ENCODE assay signal across 10 cellular contexts in genomic region chr4:77599378-77599777, GRCh38. TPM values are rescaled to one million over a fixed set of nuclear protein-coding genes. Genes with fewer than 3 reads are reported as not detected.
A peak's percentile ranks its signal among the peaks of the same experiment; 100 is the strongest.
DNase-seq lines count a peak whose midpoint lies in the region; ATAC-seq and TF ChIP-seq lines count a peak whose summit lies in the region.
"Had no signal": no experiment of that assay in that cellular context is flagged by ENCODE, and none has a peak within 500 bp of the region (broad histone marks: within the 10 kb centered on the region; RNA-seq: fewer than 3 reads in every experiment).

No MANE protein-coding gene starts in this region.

- no peak overlapping the region for H3K27ac Mint-ChIP-seq in HFFc6
- H3K27ac Mint-ChIP-seq: T-cell had no signal

- H3K4me3 Mint-ChIP-seq in HFFc6: no peak overlapping the region
- H3K4me3 Mint-ChIP-seq: T-cell had no signal

- no peaks in the 10 kb centered on the region for H3K36me3 Mint-ChIP-seq in HFFc6 (ENCODE audit: low read depth)
- H3K36me3 Mint-ChIP-seq: T-cell had no signal

- peak; percentile 80 for TF ChIP-seq CTCF in HFFc6 (IDR thresholded peaks at IDR 0.05)

- H3K4me1 Mint-ChIP-seq in HFFc6 (ENCODE audit: low read depth): no peaks in the 10 kb centered on the region

- DNase-seq in DMS114 treated with DMSO at 0.1 percent for 48 hours (lab: John Stamatoyannopoulos, UW; ENCODE audit: unreplicated experiment) (peak; percentile 0), HFFc6 (peak; percentile 45), SKM-1 treated with dmso at 0.1 percent for 144 hours (lab: John Stamatoyannopoulos, UW; ENCODE audit: unreplicated experiment) (peak; percentile 18), iPS DF 19.7 (ENCODE audit: low read depth, low spot score) (peak; percentile 30), DMS153 treated with DMSO at 0.1 percent for 48 hours (lab: John Stamatoyannopoulos, UW; ENCODE audit: unreplicated experiment) (no peak), kidney glomerular epithelial cell (lab: John Stamatoyannopoulos, UW) (no peak), DMS79 treated with DMSO at 0.1 percent for 48 hours (lab: John Stamatoyannopoulos, UW) (no peak)

- H3K27me3 Mint-ChIP-seq in HFFc6 (ENCODE audit: insufficient read depth): peaks cover 15% of the 10 kb centered on the region

- no peak for ATAC-seq in GM19467 (IDR thresholded peaks at IDR 0.05; ENCODE audit: unreplicated experiment)
- ATAC-seq: T-cell had no signal

- no peaks in the 10 kb centered on the region for H3K9me3 Mint-ChIP-seq in HFFc6
- H3K9me3 Mint-ChIP-seq: T-cell had no signal

RNA-seq across cellular contexts. Expression of gene CXCL13, which starts 6.2 kb away (rescaled TPM):
- not detected for total RNA-seq in HFFc6 (2021; fragmentation: NEBNext Ultra II Directional; extraction: Animal tissue kit (Norgen Biotek cat#: 25700))
- total RNA-seq: pulmonary artery endothelial cell had no signal

Comparison
In these comparisons a context has a peak if more than half of its experiments do, and no peak if none do; other contexts are left out.
1. DNase-seq: peak in DMS114 treated with DMSO at 0.1 percent for 48 hours (single experiment), HFFc6 (single experiment), SKM-1 treated with dmso at 0.1 percent for 144 hours (single experiment) and iPS DF 19.7 (single experiment); none in DMS153 treated with DMSO at 0.1 percent for 48 hours (single experiment), kidney glomerular epithelial cell (single experiment) and DMS79 treated with DMSO at 0.1 percent for 48 hours (single experiment).